ENCODE assay signal across 23 cellular contexts in genomic region chr1:180522204-180522497, GRCh38. TPM values are rescaled to one million over a fixed set of nuclear protein-coding genes. Genes with fewer than 3 reads are reported as not detected.
DNase-seq lines count a peak whose midpoint lies in the region; ATAC-seq and TF ChIP-seq lines count a peak whose summit lies in the region.
"Had no signal": no experiment of that assay in that cellular context is flagged by ENCODE, and none has a peak within 500 bp of the region (broad histone marks: within the 10 kb centered on the region; RNA-seq: fewer than 3 reads in every experiment).

No MANE protein-coding gene starts in this region.

- CTCF ChIA-PET in RWPE1 (lab: Yijun Ruan, JAX): interaction anchor here (0.6 to 0.7 kb wide), 2 partner anchors 46 to 299 kb away, joined by 4 to 5 read pairs; no protein-coding TSS in a partner anchor

- WGBS in esophagus muscularis mucosa: 82% methylated on average over 7 of the region's 7 CpGs

- H3K27me3 ChIP-seq in esophagus muscularis mucosa (no peaks in the 10 kb centered on the region), dorsolateral prefrontal cortex (no peaks in the 10 kb centered on the region)
- H3K27me3 ChIP-seq: vagina had no signal

- TF ChIP-seq CTCF in RWPE1 (conservative IDR thresholded peaks at IDR 0.05; ENCODE audit: low read depth) (no peak), esophagus muscularis mucosa (IDR thresholded peaks at IDR 0.05) (no peak), dorsolateral prefrontal cortex (IDR thresholded peaks at IDR 0.05 in 54 of 56, conservative IDR thresholded peaks at IDR 0.05 in 2 of 56; ENCODE audit: low read depth in 1 of 56, partially characterized antibody in 56 of 56) (no peak)

- ATAC-seq in GM18873 (IDR thresholded peaks at IDR 0.05; ENCODE audit: low FRiP score, unreplicated experiment) (no peak), GM18511 (IDR thresholded peaks at IDR 0.05; ENCODE audit: unreplicated experiment) (no peak)
- ATAC-seq: sciatic nerve had no signal

- no peak for TF ChIP-seq EP300 in esophagus muscularis mucosa (IDR thresholded peaks at IDR 0.05)

- H3K4me3 ChIP-seq in esophagus muscularis mucosa (no peak overlapping the region), dorsolateral prefrontal cortex (no peak overlapping the region)
- H3K4me3 ChIP-seq: vagina had no signal

- DNase-seq in ELF-1 (ENCODE audit: low read depth, low spot score): peak; percentile 58
- DNase-seq in RWPE1 (ENCODE audit: low spot score): peak; percentile 79
- DNase-seq in esophagus muscularis mucosa (ENCODE audit: extremely low spot score): peak; percentile 45
- DNase-seq in myocyte (ENCODE audit: low read depth): peak; percentile 36
- DNase-seq in activated gamma-delta T cell treated with Interleukin-2 at 50 U/mL for 16 hours: no peak
- DNase-seq in dorsolateral prefrontal cortex: no peak
- DNase-seq: activated CD4-positive, alpha-beta T cell treated with anti-CD3 and anti-CD28 coated beads, Interleukin-2, amount 50 U/mL, for 1 hour; activated naive CD4-positive, alpha-beta T cell treated with anti-CD3 and anti-CD28 coated beads for 36 hours; aorta; CD4-positive, alpha-beta T cell; DMS79 treated with DMSO at 0.1 percent for 48 hours; midbrain; NCI-H1048; NCI-H2171; NCI-H82; stimulated activated CD4-positive, alpha-beta T cell treated with anti-CD3 and anti-CD28 coated beads, Interleukin-2, amount 100 ng/mL, for 24 hours; SW 1271 had no signal

- POLR2A ChIA-PET in RWPE1 (lab: Yijun Ruan, JAX; ENCODE audit: low non-redundant PET): no interaction called here

- no peak for TF ChIP-seq POLR2A in esophagus muscularis mucosa (IDR thresholded peaks at IDR 0.05; ENCODE audit: low read depth)

- H3K4me1 ChIP-seq in esophagus muscularis mucosa: peaks cover 0 to 7% (median 0%) of the 10 kb centered on the region in 4 donors
- H3K4me1 ChIP-seq: vagina had no signal

- no peak overlapping the region for H3K27ac ChIP-seq in RWPE1
- H3K27ac ChIP-seq in esophagus muscularis mucosa (replicated peaks in 1 of 4): no peak overlapping the region
- H3K27ac ChIP-seq in dorsolateral prefrontal cortex: no peak overlapping the region
- H3K27ac ChIP-seq: vagina had no signal

- intact Hi-C loops in esophagus muscularis mucosa (cut with DNase I) (no loop called here), dorsolateral prefrontal cortex (cut with DNase I) (loop anchor here in 1 of 2 donors (10.0 kb wide), 1 partner anchor 903 kb away; no protein-coding TSS in a partner anchor)

- no peaks in the 10 kb centered on the region for H3K9me3 ChIP-seq in esophagus muscularis mucosa
- H3K9me3 ChIP-seq: vagina had no signal

- H3K36me3 ChIP-seq in esophagus muscularis mucosa: no peaks in the 10 kb centered on the region
- H3K36me3 ChIP-seq: vagina had no signal

RNA-seq across cellular contexts. Expression of gene ACBD6, which starts 19.8 kb away (rescaled TPM):
- total RNA-seq in esophagus muscularis mucosa (10 to 100 TPM; 33.3 to 44.0 (median 42.6) TPM), myocyte (59.2 and 61.0 TPM in 2 replicates), dorsolateral prefrontal cortex (10 to 100 TPM; 31.2 to 64.0 (median 43.3) TPM)
- 70.8 TPM for polyA plus RNA-seq in myocyte (2012)

RNA-seq across cellular contexts. Expression of gene OVAAL, which starts 36.6 kb away (rescaled TPM):
- total RNA-seq in esophagus muscularis mucosa (not detected), myocyte (3.3 and 4.1 TPM in 2 replicates), dorsolateral prefrontal cortex (under 1 TPM in 1 of 120 experiments, not detected in 119; 0.34 TPM)
- 1.5 TPM for polyA plus RNA-seq in myocyte (2012)
- total RNA-seq: activated naive CD4-positive, alpha-beta T cell treated with anti-CD3 and anti-CD28 coated beads for 36 hours; aorta; CD4-positive, alpha-beta T cell; epithelial cell of proximal tubule; glomerular endothelial cell; sciatic nerve; vagina had no signal
- polyA plus RNA-seq: aorta had no signal

Comparison
In these comparisons a context has a peak if more than half of its experiments do, and no peak if none do; other contexts are left out.
1. DNase-seq: peak in ELF-1 (single experiment), RWPE1 (single experiment), esophagus muscularis mucosa (single experiment) and myocyte (single experiment); none in activated gamma-delta T cell treated with Interleukin-2 at 50 U/mL for 16 hours (single experiment) and dorsolateral prefrontal cortex (0 of 10).